Comparison of ENCODE assay signal across 1 cellular context in the genomic region with DNA sequence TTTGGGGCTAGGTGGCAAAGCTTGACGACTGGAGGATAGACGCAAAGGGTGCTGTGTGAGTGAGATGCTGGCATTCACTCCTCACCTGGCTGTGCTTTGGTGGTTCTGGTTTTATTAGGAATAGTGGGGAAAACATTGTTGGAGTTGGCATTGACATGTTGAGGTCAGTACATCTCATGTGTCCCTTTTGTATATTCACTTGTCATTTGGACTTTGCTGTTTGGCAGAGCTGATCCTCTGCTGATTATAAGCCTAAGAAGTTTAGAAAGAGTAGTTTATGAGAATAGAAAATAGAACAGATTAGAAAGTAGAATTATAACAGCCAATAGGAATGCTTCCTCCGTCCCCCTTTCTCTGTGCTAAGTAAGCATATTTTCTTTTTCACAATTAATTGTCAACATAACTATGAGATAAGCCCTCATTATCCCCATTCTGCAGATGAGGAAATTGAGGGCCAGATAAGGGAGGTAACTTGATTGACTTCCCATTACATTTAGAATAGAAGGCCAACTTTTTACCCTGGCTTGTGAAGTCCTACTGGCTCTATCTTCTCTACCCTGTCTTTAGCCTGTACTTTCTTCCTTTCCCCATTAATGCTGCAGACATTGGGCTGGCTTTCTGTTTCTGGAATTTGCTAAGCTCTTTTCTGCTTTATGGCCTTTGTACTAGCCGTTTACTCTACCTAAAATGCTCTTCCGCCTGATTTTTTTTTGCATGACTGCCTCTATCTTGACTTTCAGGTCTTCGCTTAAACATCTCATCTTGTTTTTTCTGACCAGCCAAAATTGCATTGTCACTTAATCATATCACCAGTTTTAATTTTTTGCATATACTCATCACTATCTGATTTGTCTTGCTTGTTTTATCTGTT.
TF ChIP-seq lines count a peak whose summit lies in the region.

No MANE protein-coding gene starts in this region.

TF ChIP-seq in HepG2, 621 proteins besides CTCF, POLR2A, EP300 and RAD21 (continued from another document):
- no peak for TF ChIP-seq ZC3H13 (CRISPR knock-in tag; IDR thresholded peaks at IDR 0.05)
- TF ChIP-seq CHD4 (IDR thresholded peaks at IDR 0.05; ENCODE audit: borderline replicate concordance, low read length) = 0 out of 2 replicates have a peak, but pooled peaks have one; percentile 57
- no peak for TF ChIP-seq MIXL1 (CRISPR knock-in tag; IDR thresholded peaks at IDR 0.05)
- TF ChIP-seq MTF2 (CRISPR knock-in tag; IDR thresholded peaks at IDR 0.05; ENCODE audit: borderline replicate concordance) = no peak
- no peak for TF ChIP-seq ZNF3 (CRISPR knock-in tag; IDR thresholded peaks at IDR 0.05)
- no peak for TF ChIP-seq SOX6 (IDR thresholded peaks at IDR 0.05)
- peak; percentile 19; the same call in 1 of the 2 replicates for TF ChIP-seq SOX6 (CRISPR knock-in tag; IDR thresholded peaks at IDR 0.05)
- TF ChIP-seq FOXJ3 (CRISPR knock-in tag; IDR thresholded peaks at IDR 0.05; ENCODE audit: borderline replicate concordance) = no peak
- no peak for TF ChIP-seq IKZF4 (CRISPR knock-in tag; IDR thresholded peaks at IDR 0.05; ENCODE audit: borderline replicate concordance, low read depth, not compliant biosample characterization)
- TF ChIP-seq TMF1 (CRISPR knock-in tag; IDR thresholded peaks at IDR 0.05; ENCODE audit: low read depth) = no peak
- no peak for TF ChIP-seq KAT7 (CRISPR knock-in tag; IDR thresholded peaks at IDR 0.05; ENCODE audit: borderline replicate concordance)
- TF ChIP-seq, protein P1, sequence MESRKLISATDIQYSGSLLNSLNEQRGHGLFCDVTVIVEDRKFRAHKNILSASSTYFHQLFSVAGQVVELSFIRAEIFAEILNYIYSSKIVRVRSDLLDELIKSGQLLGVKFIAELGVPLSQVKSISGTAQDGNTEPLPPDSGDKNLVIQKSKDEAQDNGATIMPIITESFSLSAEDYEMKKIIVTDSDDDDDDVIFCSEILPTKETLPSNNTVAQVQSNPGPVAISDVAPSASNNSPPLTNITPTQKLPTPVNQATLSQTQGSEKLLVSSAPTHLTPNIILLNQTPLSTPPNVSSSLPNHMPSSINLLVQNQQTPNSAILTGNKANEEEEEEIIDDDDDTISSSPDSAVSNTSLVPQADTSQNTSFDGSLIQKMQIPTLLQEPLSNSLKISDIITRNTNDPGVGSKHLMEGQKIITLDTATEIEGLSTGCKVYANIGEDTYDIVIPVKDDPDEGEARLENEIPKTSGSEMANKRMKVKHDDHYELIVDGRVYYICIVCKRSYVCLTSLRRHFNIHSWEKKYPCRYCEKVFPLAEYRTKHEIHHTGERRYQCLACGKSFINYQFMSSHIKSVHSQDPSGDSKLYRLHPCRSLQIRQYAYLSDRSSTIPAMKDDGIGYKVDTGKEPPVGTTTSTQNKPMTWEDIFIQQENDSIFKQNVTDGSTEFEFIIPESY (CRISPR knock-in tag; IDR thresholded peaks at IDR 0.05) = no peak
- no peak for TF ChIP-seq HMGA1 (CRISPR knock-in tag; conservative IDR thresholded peaks at IDR 0.05)
- TF ChIP-seq, protein P2, sequence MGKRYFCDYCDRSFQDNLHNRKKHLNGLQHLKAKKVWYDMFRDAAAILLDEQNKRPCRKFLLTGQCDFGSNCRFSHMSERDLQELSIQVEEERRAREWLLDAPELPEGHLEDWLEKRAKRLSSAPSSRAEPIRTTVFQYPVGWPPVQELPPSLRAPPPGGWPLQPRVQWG (CRISPR knock-in tag; IDR thresholded peaks at IDR 0.05; ENCODE audit: borderline replicate concordance, low read depth) = no peak
- no peak for TF ChIP-seq REXO4 (CRISPR knock-in tag; IDR thresholded peaks at IDR 0.05; ENCODE audit: borderline replicate concordance)
- TF ChIP-seq ZNF207 (IDR thresholded peaks at IDR 0.05; ENCODE audit: borderline replicate concordance) = no peak
- no peak for TF ChIP-seq POGZ (CRISPR knock-in tag; IDR thresholded peaks at IDR 0.05)
- TF ChIP-seq PCBP2 (optimal IDR thresholded peaks at IDR 0.05; ENCODE audit: low read depth, low read length, poor library complexity, severe bottlenecking) = no peak
- TF ChIP-seq NKX3-1 (CRISPR knock-in tag; IDR thresholded peaks at IDR 0.05) = no peak
- TF ChIP-seq HIVEP1 (CRISPR knock-in tag; IDR thresholded peaks at IDR 0.05) = no peak
- no peak for TF ChIP-seq KDM3A (CRISPR knock-in tag; IDR thresholded peaks at IDR 0.05; ENCODE audit: low read depth)
- TF ChIP-seq ZNF781 (CRISPR knock-in tag; IDR thresholded peaks at IDR 0.05; ENCODE audit: borderline replicate concordance, not compliant biosample characterization) = no peak
- no peak for TF ChIP-seq CBX2 (IDR thresholded peaks at IDR 0.05; ENCODE audit: low read depth, low read length)
- no peak for TF ChIP-seq CBX2 (CRISPR knock-in tag; IDR thresholded peaks at IDR 0.05; ENCODE audit: low read depth)
- no peak for TF ChIP-seq U2AF2 (IDR thresholded peaks at IDR 0.05; ENCODE audit: low read depth, low read length)
- TF ChIP-seq ZBTB20 (CRISPR knock-in tag; IDR thresholded peaks at IDR 0.05; ENCODE audit: borderline replicate concordance, low read depth) = no peak
- no peak for TF ChIP-seq ETV6 (CRISPR knock-in tag; conservative IDR thresholded peaks at IDR 0.05)
- no peak for TF ChIP-seq MAFK (conservative IDR thresholded peaks at IDR 0.05 in 1 of 2, IDR thresholded peaks at IDR 0.05 in 1 of 2; ENCODE audit: low read length in 2 of 2)
- no peak for TF ChIP-seq ZNF607 (CRISPR knock-in tag; IDR thresholded peaks at IDR 0.05; ENCODE audit: borderline replicate concordance)
- TF ChIP-seq, protein P3, sequence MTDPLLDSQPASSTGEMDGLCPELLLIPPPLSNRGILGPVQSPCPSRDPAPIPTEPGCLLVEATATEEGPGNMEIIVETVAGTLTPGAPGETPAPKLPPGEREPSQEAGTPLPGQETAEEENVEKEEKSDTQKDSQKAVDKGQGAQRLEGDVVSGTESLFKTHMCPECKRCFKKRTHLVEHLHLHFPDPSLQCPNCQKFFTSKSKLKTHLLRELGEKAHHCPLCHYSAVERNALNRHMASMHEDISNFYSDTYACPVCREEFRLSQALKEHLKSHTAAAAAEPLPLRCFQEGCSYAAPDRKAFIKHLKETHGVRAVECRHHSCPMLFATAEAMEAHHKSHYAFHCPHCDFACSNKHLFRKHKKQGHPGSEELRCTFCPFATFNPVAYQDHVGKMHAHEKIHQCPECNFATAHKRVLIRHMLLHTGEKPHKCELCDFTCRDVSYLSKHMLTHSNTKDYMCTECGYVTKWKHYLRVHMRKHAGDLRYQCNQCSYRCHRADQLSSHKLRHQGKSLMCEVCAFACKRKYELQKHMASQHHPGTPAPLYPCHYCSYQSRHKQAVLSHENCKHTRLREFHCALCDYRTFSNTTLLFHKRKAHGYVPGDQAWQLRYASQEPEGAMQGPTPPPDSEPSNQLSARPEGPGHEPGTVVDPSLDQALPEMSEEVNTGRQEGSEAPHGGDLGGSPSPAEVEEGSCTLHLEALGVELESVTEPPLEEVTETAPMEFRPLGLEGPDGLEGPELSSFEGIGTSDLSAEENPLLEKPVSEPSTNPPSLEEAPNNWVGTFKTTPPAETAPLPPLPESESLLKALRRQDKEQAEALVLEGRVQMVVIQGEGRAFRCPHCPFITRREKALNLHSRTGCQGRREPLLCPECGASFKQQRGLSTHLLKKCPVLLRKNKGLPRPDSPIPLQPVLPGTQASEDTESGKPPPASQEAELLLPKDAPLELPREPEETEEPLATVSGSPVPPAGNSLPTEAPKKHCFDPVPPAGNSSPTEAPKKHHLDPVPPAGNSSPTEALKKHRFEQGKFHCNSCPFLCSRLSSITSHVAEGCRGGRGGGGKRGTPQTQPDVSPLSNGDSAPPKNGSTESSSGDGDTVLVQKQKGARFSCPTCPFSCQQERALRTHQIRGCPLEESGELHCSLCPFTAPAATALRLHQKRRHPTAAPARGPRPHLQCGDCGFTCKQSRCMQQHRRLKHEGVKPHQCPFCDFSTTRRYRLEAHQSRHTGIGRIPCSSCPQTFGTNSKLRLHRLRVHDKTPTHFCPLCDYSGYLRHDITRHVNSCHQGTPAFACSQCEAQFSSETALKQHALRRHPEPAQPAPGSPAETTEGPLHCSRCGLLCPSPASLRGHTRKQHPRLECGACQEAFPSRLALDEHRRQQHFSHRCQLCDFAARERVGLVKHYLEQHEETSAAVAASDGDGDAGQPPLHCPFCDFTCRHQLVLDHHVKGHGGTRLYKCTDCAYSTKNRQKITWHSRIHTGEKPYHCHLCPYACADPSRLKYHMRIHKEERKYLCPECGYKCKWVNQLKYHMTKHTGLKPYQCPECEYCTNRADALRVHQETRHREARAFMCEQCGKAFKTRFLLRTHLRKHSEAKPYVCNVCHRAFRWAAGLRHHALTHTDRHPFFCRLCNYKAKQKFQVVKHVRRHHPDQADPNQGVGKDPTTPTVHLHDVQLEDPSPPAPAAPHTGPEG (CRISPR knock-in tag; IDR thresholded peaks at IDR 0.05) = peak; percentile 49; the same call in 1 of the 2 replicates
- TF ChIP-seq TOPORS (CRISPR knock-in tag; IDR thresholded peaks at IDR 0.05) = no peak
- no peak for TF ChIP-seq MAFF (IDR thresholded peaks at IDR 0.05; ENCODE audit: low read depth, low read length)
- no peak for TF ChIP-seq ZNF772 (CRISPR knock-in tag; IDR thresholded peaks at IDR 0.05)
